ENCODE assay signal across 8 cellular contexts in genomic region chrX:40579880-40580536, GRCh38. TPM values are rescaled to one million over a fixed set of nuclear protein-coding genes. Genes with fewer than 3 reads are reported as not detected.
DNase-seq lines count a peak whose midpoint lies in the region; ATAC-seq, FAIRE-seq and TF ChIP-seq lines count a peak whose summit lies in the region.

No MANE protein-coding gene starts in this region.

- H3K9ac ChIP-seq in endocrine pancreas (ENCODE audit: control insufficient read depth, insufficient read depth, low read length) (no peak overlapping the region), neural cell (ENCODE audit: low read length) (peak overlapping the region; percentile 74)

- H3K9me3 ChIP-seq in CD4-positive, CD25-positive, alpha-beta regulatory T cell (ENCODE audit: control insufficient read depth in 2 of 2, low read length in 2 of 2): no peaks in the 10 kb centered on the region
- H3K9me3 ChIP-seq in endocrine pancreas (ENCODE audit: control insufficient read depth, low read length) (no peaks in the 10 kb centered on the region), neural cell (ENCODE audit: low read length) (no peaks in the 10 kb centered on the region)

- TF ChIP-seq EP300 in neural cell (conservative IDR thresholded peaks at IDR 0.05; ENCODE audit: poor library complexity, severe bottlenecking): no peak

- peak overlapping the region; percentile 83 to 97 (median 96) for H3K27ac Mint-ChIP-seq in CD4-positive, CD25-positive, alpha-beta regulatory T cell

- TF ChIP-seq CTCF in neural cell (IDR thresholded peaks at IDR 0.05; ENCODE audit: poor library complexity, severe bottlenecking) (no peak), D721Med (IDR thresholded peaks at IDR 0.05; ENCODE audit: insufficient read depth, missing control alignments) (no peak)

- no peaks in the 10 kb centered on the region for H4K20me1 ChIP-seq in neural cell (ENCODE audit: insufficient read depth)

- H3K4me3 ChIP-seq in CD4-positive, CD25-positive, alpha-beta regulatory T cell (ENCODE audit: low read depth, low read length): peak overlapping the region; percentile 65
- H3K4me3 ChIP-seq in endocrine pancreas (ENCODE audit: control insufficient read depth, insufficient read depth, low read length): peak overlapping the region; percentile 55
- H3K4me3 ChIP-seq in neural cell (ENCODE audit: low read length): peak overlapping the region; percentile 72

- no peaks in the 10 kb centered on the region for H3K9me2 ChIP-seq in neural cell (ENCODE audit: insufficient read depth, low read length)

- no peaks in the 10 kb centered on the region for H3K36me3 ChIP-seq in CD4-positive, CD25-positive, alpha-beta regulatory T cell (ENCODE audit: control insufficient read depth, insufficient read depth, low read length)
- H3K36me3 ChIP-seq in endocrine pancreas (ENCODE audit: control insufficient read depth, insufficient read depth, low read length): no peaks in the 10 kb centered on the region
- no peaks in the 10 kb centered on the region for H3K36me3 ChIP-seq in neural cell (ENCODE audit: insufficient read depth, low read length)

- H3K27ac ChIP-seq in CD4-positive, CD25-positive, alpha-beta regulatory T cell (ENCODE audit: insufficient read depth, low read length, poor library complexity, severe bottlenecking): peak overlapping the region; percentile 88
- peak overlapping the region; percentile 78 for H3K27ac ChIP-seq in neural cell (ENCODE audit: low read length)

- H3K4me2 ChIP-seq in neural cell (ENCODE audit: low read length): peak overlapping the region; percentile 51

- peaks cover 14% of the 10 kb centered on the region for H3K79me2 ChIP-seq in neural cell (replicated peaks; ENCODE audit: insufficient read depth, low read length)

- peaks cover 10 to 33% (median 19%) of the 10 kb centered on the region in 4 donors for H3K4me1 Mint-ChIP-seq in CD4-positive, CD25-positive, alpha-beta regulatory T cell

- no peaks in the 10 kb centered on the region for H3K27me3 ChIP-seq in CD4-positive, CD25-positive, alpha-beta regulatory T cell (ENCODE audit: control insufficient read depth, insufficient read depth, low read length)
- H3K27me3 ChIP-seq in endocrine pancreas (ENCODE audit: control insufficient read depth, insufficient read depth, low read length): no peaks in the 10 kb centered on the region
- H3K27me3 ChIP-seq in neural cell (ENCODE audit: insufficient read depth, low read depth, low read length): no peaks in the 10 kb centered on the region

- peaks cover 14% of the 10 kb centered on the region for H3K4me1 ChIP-seq in CD4-positive, CD25-positive, alpha-beta regulatory T cell (ENCODE audit: control insufficient read depth, insufficient read depth, low read length, poor library complexity, severe bottlenecking)
- peaks cover 5% of the 10 kb centered on the region for H3K4me1 ChIP-seq in endocrine pancreas (ENCODE audit: control insufficient read depth, insufficient read depth, low read length)

- no peaks in the 10 kb centered on the region for H3K9me3 Mint-ChIP-seq in CD4-positive, CD25-positive, alpha-beta regulatory T cell

- no peak for TF ChIP-seq RAD21 in neural cell (conservative IDR thresholded peaks at IDR 0.05)

- FAIRE-seq in D721Med (lab: Jason Lieb, UNC): no peak

- no peaks in the 10 kb centered on the region for H3K36me3 Mint-ChIP-seq in CD4-positive, CD25-positive, alpha-beta regulatory T cell

- no peak overlapping the region for H2AFZ ChIP-seq in neural cell (ENCODE audit: low read depth, low read length)

- no peak for DNase-seq in CD4-positive, CD25-positive, alpha-beta regulatory T cell
- DNase-seq in NCI-H748 (lab: John Stamatoyannopoulos, UW; ENCODE audit: unreplicated experiment): peak; percentile 41
- DNase-seq in activated gamma-delta T cell (lab: John Stamatoyannopoulos, UW): no peak
- no peak for DNase-seq in nucleus accumbens (lab: John Stamatoyannopoulos, UW)
- no peak for DNase-seq in D721Med (ENCODE audit: insufficient read length, low spot score)

- H3K27me3 Mint-ChIP-seq in CD4-positive, CD25-positive, alpha-beta regulatory T cell: no peaks in the 10 kb centered on the region

- no peaks in the 10 kb centered on the region for H3F3A ChIP-seq in neural cell (ENCODE audit: insufficient read depth, low read length, poor library complexity, severe bottlenecking)

- H3K4me3 Mint-ChIP-seq in CD4-positive, CD25-positive, alpha-beta regulatory T cell: peak overlapping the region; percentile 95 to 98 (median 96)

- ATAC-seq in CD4-positive, CD25-positive, alpha-beta regulatory T cell (ENCODE audit: low read depth in 2 of 2): peak in 1 of 2 donors; percentile 21
- ATAC-seq in GM21619 (IDR thresholded peaks at IDR 0.05; ENCODE audit: unreplicated experiment): peak; percentile 53

TF ChIP-seq in neural cell, 6 proteins besides CTCF, POLR2A, EP300 and RAD21:
- no peak for TF ChIP-seq SMC3 (conservative IDR thresholded peaks at IDR 0.05; ENCODE audit: poor library complexity)

RNA-seq across cellular contexts. Expression of gene ATP6AP2, which starts 0.8 kb away (rescaled TPM):
- total RNA-seq in CD4-positive, CD25-positive, alpha-beta regulatory T cell: 63.2 TPM
- 100 to 1,000 TPM; 153 to 209 (median 163) TPM for polyA plus RNA-seq in CD4-positive, CD25-positive, alpha-beta regulatory T cell
- polyA plus RNA-seq in neural cell: 203 and 236 TPM in 2 replicates
- polyA minus RNA-seq in neural cell: 100 and 102 TPM in 2 replicates

RNA-seq across cellular contexts. Expression of gene MPC1L, which starts 43.2 kb away (rescaled TPM):
- total RNA-seq in CD4-positive, CD25-positive, alpha-beta regulatory T cell: not detected
- under 1 TPM in 1 of 4 donors, not detected in 3; 0.42 TPM for polyA plus RNA-seq in CD4-positive, CD25-positive, alpha-beta regulatory T cell
- polyA plus RNA-seq in neural cell: not detected in 2 replicates
- polyA minus RNA-seq in neural cell: not detected in 2 replicates
